Comparison of ENCODE assay signal across 8 cellular contexts in genomic region chr19:4343056-4343844, GRCh38. TPM values are rescaled to one million over a fixed set of nuclear protein-coding genes. Genes with fewer than 3 reads are reported as not detected.
DNase-seq lines count a peak whose midpoint lies in the region; ATAC-seq and TF ChIP-seq lines count a peak whose summit lies in the region.

Gene MPND (plus strand): TSS chr19:4343562. CDS start chr19:4343594, 32 bp downstream.

- peaks cover 28% of the 10 kb centered on the region for H3K36me3 Mint-ChIP-seq in activated T-helper 17 cell treated with anti-CD3 and anti-CD28 coated beads, Interleukin-2, amount 50 U/mL, for 72 hours (ENCODE audit: low read depth)
- H3K36me3 Mint-ChIP-seq in nephron (ENCODE audit: low read depth), result peaks cover 9% of the 10 kb centered on the region
- peaks cover 12% of the 10 kb centered on the region for H3K36me3 Mint-ChIP-seq in stimulated activated naive CD8-positive, alpha-beta T cell treated with anti-CD3 and anti-CD28 coated beads, Interleukin-15, Interleukin-2, amounts not matched to agents 100 ng/mL and 50 ng/mL, for 24 hours (ENCODE audit: low read depth)

- ATAC-seq in GM21529 (IDR thresholded peaks at IDR 0.05; ENCODE audit: unreplicated experiment), result peak; percentile 50
- peak; percentile 80 for ATAC-seq in activated T-helper 17 cell treated with anti-CD3 and anti-CD28 coated beads, Interleukin-2, amount 50 U/mL, for 72 hours (replicated peaks)

- TF ChIP-seq RAD21 in Ishikawa (IDR thresholded peaks at IDR 0.05; ENCODE audit: low read depth), result no peak; the same call in 1 of the 2 replicates

- H3K9me3 Mint-ChIP-seq in activated T-helper 17 cell treated with anti-CD3 and anti-CD28 coated beads, Interleukin-2, amount 50 U/mL, for 72 hours, result no peaks in the 10 kb centered on the region
- H3K9me3 Mint-ChIP-seq in nephron, result no peaks in the 10 kb centered on the region
- no peaks in the 10 kb centered on the region for H3K9me3 Mint-ChIP-seq in stimulated activated naive CD8-positive, alpha-beta T cell treated with anti-CD3 and anti-CD28 coated beads, Interleukin-15, Interleukin-2, amounts not matched to agents 100 ng/mL and 50 ng/mL, for 24 hours

- H3K4me3 Mint-ChIP-seq in activated T-helper 17 cell treated with anti-CD3 and anti-CD28 coated beads, Interleukin-2, amount 50 U/mL, for 72 hours, result peak within 1 kb of the TSS; percentile 89
- peak within 1 kb of the TSS; percentile 82 to 96 (median 83) for H3K4me3 Mint-ChIP-seq in nephron
- peak within 1 kb of the TSS; percentile 91 for H3K4me3 Mint-ChIP-seq in stimulated activated naive CD8-positive, alpha-beta T cell treated with anti-CD3 and anti-CD28 coated beads, Interleukin-15, Interleukin-2, amounts not matched to agents 100 ng/mL and 50 ng/mL, for 24 hours

- no peaks in the 10 kb centered on the region for H3K27me3 Mint-ChIP-seq in activated T-helper 17 cell treated with anti-CD3 and anti-CD28 coated beads, Interleukin-2, amount 50 U/mL, for 72 hours
- H3K27me3 Mint-ChIP-seq in nephron (ENCODE audit: low read depth), result no peaks in the 10 kb centered on the region
- no peaks in the 10 kb centered on the region for H3K27me3 Mint-ChIP-seq in stimulated activated naive CD8-positive, alpha-beta T cell treated with anti-CD3 and anti-CD28 coated beads, Interleukin-15, Interleukin-2, amounts not matched to agents 100 ng/mL and 50 ng/mL, for 24 hours

- TF ChIP-seq EP300 in Ishikawa (IDR thresholded peaks at IDR 0.05; ENCODE audit: borderline replicate concordance), result no peak

- DNase-seq in DMS153 treated with DMSO at 0.1 percent for 48 hours (lab: John Stamatoyannopoulos, UW; ENCODE audit: unreplicated experiment) (peak; percentile 39), RPMI8226 (peak; percentile 92), fibroblast of peridontal ligament (ENCODE audit: extremely low read depth) (peak; percentile 60)

- H3K27ac Mint-ChIP-seq in activated T-helper 17 cell treated with anti-CD3 and anti-CD28 coated beads, Interleukin-2, amount 50 U/mL, for 72 hours, result peak within 1 kb of the TSS; percentile 81
- H3K27ac Mint-ChIP-seq in nephron, result peak within 1 kb of the TSS; percentile 62 to 99 (median 89)
- peak within 1 kb of the TSS; percentile 98 for H3K27ac Mint-ChIP-seq in stimulated activated naive CD8-positive, alpha-beta T cell treated with anti-CD3 and anti-CD28 coated beads, Interleukin-15, Interleukin-2, amounts not matched to agents 100 ng/mL and 50 ng/mL, for 24 hours

- H3K4me1 Mint-ChIP-seq in activated T-helper 17 cell treated with anti-CD3 and anti-CD28 coated beads, Interleukin-2, amount 50 U/mL, for 72 hours, result peaks cover 5% of the 10 kb centered on the region
- H3K4me1 Mint-ChIP-seq in nephron, result peaks cover 2% of the 10 kb centered on the region
- peaks cover 31% of the 10 kb centered on the region for H3K4me1 Mint-ChIP-seq in stimulated activated naive CD8-positive, alpha-beta T cell treated with anti-CD3 and anti-CD28 coated beads, Interleukin-15, Interleukin-2, amounts not matched to agents 100 ng/mL and 50 ng/mL, for 24 hours (ENCODE audit: low read depth)

- TF ChIP-seq CTCF in nephron (IDR thresholded peaks at IDR 0.05; ENCODE audit: unreplicated experiment in 3 of 3), result peak; percentile 31 to 59 (median 36)

TF ChIP-seq in Ishikawa, 13 proteins besides CTCF, POLR2A, EP300 and RAD21:
- no peak for TF ChIP-seq EGR1 (IDR thresholded peaks at IDR 0.05)
- peak; percentile 53; the same call in 1 of the 2 replicates for TF ChIP-seq YY1 (IDR thresholded peaks at IDR 0.05; ENCODE audit: low read depth)
- no peak for TF ChIP-seq ZBTB7A (IDR thresholded peaks at IDR 0.05; ENCODE audit: low read depth)
- TF ChIP-seq FOXM1 (IDR thresholded peaks at IDR 0.05; ENCODE audit: borderline replicate concordance, low read depth), result no peak
- no peak for TF ChIP-seq NFIC (IDR thresholded peaks at IDR 0.05)
- TF ChIP-seq USF1 (IDR thresholded peaks at IDR 0.05), result peak; percentile 60
- no peak for TF ChIP-seq REST (IDR thresholded peaks at IDR 0.05; ENCODE audit: low read depth)
- no peak; the same call in 1 of the 2 replicates for TF ChIP-seq TEAD4 (IDR thresholded peaks at IDR 0.05)
- peak; percentile 33 for TF ChIP-seq TAF1 (IDR thresholded peaks at IDR 0.05; ENCODE audit: low read depth)
- TF ChIP-seq CREB1 (IDR thresholded peaks at IDR 0.05; ENCODE audit: low read depth), result peak; percentile 63; the same call in 1 of the 2 replicates
- no peak for TF ChIP-seq CEBPB (IDR thresholded peaks at IDR 0.05)
- no peak; the same call in 1 of the 2 replicates for TF ChIP-seq TCF12 (IDR thresholded peaks at IDR 0.05; ENCODE audit: low read depth)
- peak; percentile 60 for TF ChIP-seq MAX (IDR thresholded peaks at IDR 0.05)

RNA-seq across cellular contexts. Expression of gene MPND, which starts in this region (rescaled TPM):
- total RNA-seq in activated T-helper 17 cell treated with anti-CD3 and anti-CD28 coated beads, Interleukin-2, amount 50 U/mL, for 72 hours, result 10 to 100 TPM; 15.5 to 19.7 TPM

Comparison
In these comparisons a context has a peak if more than half of its experiments do, and no peak if none do; other contexts are left out.
1. Peak in every context shown above with its lines: DNase-seq and ATAC-seq.
2. DNase-seq: peak in every context shown above with its lines; median percentile 92 in RPMI8226; 60 in fibroblast of peridontal ligament; 39 in DMS153 treated with DMSO at 0.1 percent for 48 hours.